13 cellular contexts compared by ENCODE assay signal in the genomic region with DNA sequence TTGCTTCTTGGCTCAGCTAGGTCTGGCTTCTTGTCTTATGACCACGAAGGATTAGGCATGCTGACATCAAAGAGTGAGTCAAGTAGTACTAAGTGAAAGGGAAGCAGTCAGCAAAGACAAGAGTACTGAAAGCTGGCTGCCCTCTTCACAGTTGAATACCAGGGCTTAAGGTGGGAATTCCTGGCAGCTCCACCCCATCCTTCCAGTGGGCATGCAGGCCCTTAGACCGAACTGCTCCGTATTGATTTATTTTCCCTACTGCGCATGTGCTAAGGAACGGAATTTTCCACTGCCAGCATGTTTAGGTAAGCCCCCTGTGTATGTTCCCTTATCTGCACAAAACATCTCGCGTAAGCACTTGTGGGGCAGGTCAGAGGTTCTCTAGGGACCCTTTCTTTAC.
DNase-seq lines count a peak whose midpoint lies in the region; TF ChIP-seq lines count a peak whose summit lies in the region.
"Had no signal": no experiment of that assay in that cellular context is flagged by ENCODE, and none has a peak within 500 bp of the region (broad histone marks: within the 10 kb centered on the region; RNA-seq: fewer than 3 reads in every experiment).

No MANE protein-coding gene starts in this region.

- H3K18ac ChIP-seq in mesendoderm (ENCODE audit: low read length): no peak overlapping the region

- H3K27ac Mint-ChIP-seq in activated naive CD4-positive, alpha-beta T cell treated with anti-CD3 and anti-CD28 coated beads, Interleukin-2, amount 10 ng/mL, durations not matched to agents 7 days and 5 days: no peak overlapping the region
- no peak overlapping the region for H3K27ac Mint-ChIP-seq in activated CD4-positive, alpha-beta memory T cell treated with anti-CD3 and anti-CD28 coated beads for 36 hours
- H3K27ac Mint-ChIP-seq: CD4-positive, alpha-beta T cell had no signal

- no peak overlapping the region for H3K4ac ChIP-seq in mesendoderm (ENCODE audit: low read depth, low read length)

- no peak overlapping the region for H3K4me2 ChIP-seq in mesendoderm (ENCODE audit: low read length)
- H3K4me2 ChIP-seq: SK-N-SH had no signal

- no peaks in the 10 kb centered on the region for H3K27me3 Mint-ChIP-seq in activated naive CD4-positive, alpha-beta T cell treated with anti-CD3 and anti-CD28 coated beads, Interleukin-2, amount 10 ng/mL, durations not matched to agents 7 days and 5 days
- no peaks in the 10 kb centered on the region for H3K27me3 Mint-ChIP-seq in activated CD4-positive, alpha-beta memory T cell treated with anti-CD3 and anti-CD28 coated beads for 36 hours
- H3K27me3 Mint-ChIP-seq: CD4-positive, alpha-beta T cell; central memory CD8-positive, alpha-beta T cell had no signal

- H3K27me3 ChIP-seq in BE2C (no peaks in the 10 kb centered on the region), mesendoderm (ENCODE audit: insufficient read depth, low read length, poor library complexity) (no peaks in the 10 kb centered on the region)

- peaks cover 12% of the 10 kb centered on the region for H3K9me3 Mint-ChIP-seq in activated naive CD4-positive, alpha-beta T cell treated with anti-CD3 and anti-CD28 coated beads, Interleukin-2, amount 10 ng/mL, durations not matched to agents 7 days and 5 days
- H3K9me3 Mint-ChIP-seq in activated CD4-positive, alpha-beta memory T cell treated with anti-CD3 and anti-CD28 coated beads for 36 hours: peaks cover 16% of the 10 kb centered on the region

- TF ChIP-seq CTCF in BE2C (IDR thresholded peaks at IDR 0.05; ENCODE audit: low read depth, low read length): no peak
- TF ChIP-seq CTCF in choroid plexus epithelial cell (conservative IDR thresholded peaks at IDR 0.05; ENCODE audit: low read depth, low read length): no peak

- H3K4me1 ChIP-seq in BE2C (no peaks in the 10 kb centered on the region), mesendoderm (ENCODE audit: control insufficient read depth, low read depth, low read length) (no peaks in the 10 kb centered on the region)
- H3K4me1 ChIP-seq: psoas muscle had no signal

- no peak overlapping the region for H2AK5ac ChIP-seq in mesendoderm (ENCODE audit: low read length)

- CTCF ChIA-PET in activated naive CD4-positive, alpha-beta T cell treated with anti-CD3 and anti-CD28 coated beads, Interleukin-2, amount 10 ng/mL, durations not matched to agents 7 days and 5 days (lab: Charles Lee): no interaction called here
- CTCF ChIA-PET in activated CD4-positive, alpha-beta memory T cell treated with anti-CD3 and anti-CD28 coated beads for 36 hours (lab: Charles Lee): no interaction called here

- H4K8ac ChIP-seq in mesendoderm (ENCODE audit: low read depth, low read length): no peak overlapping the region

- H2BK120ac ChIP-seq in mesendoderm (ENCODE audit: low read depth, low read length): no peak overlapping the region

- H3K36me3 ChIP-seq in BE2C (no peaks in the 10 kb centered on the region), mesendoderm (ENCODE audit: control insufficient read depth, insufficient read depth, low read length) (no peaks in the 10 kb centered on the region)

- POLR2A ChIA-PET in activated CD4-positive, alpha-beta memory T cell treated with anti-CD3 and anti-CD28 coated beads for 36 hours (lab: Charles Lee): no interaction called here

- peak; percentile 4 for DNase-seq in BE2C
- DNase-seq in MV-4-11 (lab: John Stamatoyannopoulos, UW): peak; percentile 65
- DNase-seq in choroid plexus epithelial cell (ENCODE audit: low read depth): peak; percentile 74
- peak; percentile 87 for DNase-seq in mesendoderm
- no peak for DNase-seq in stimulated activated CD4-positive, alpha-beta T cell treated with anti-CD3 and anti-CD28 coated beads, Interleukin-1b, Interleukin-23, amount 100 ng/mL, for 48 hours
- DNase-seq in substantia nigra (lab: John Stamatoyannopoulos, UW): no peak
- no peak for DNase-seq in activated naive CD4-positive, alpha-beta T cell treated with anti-CD3 and anti-CD28 coated beads, Interleukin-2, amount 10 ng/mL, durations not matched to agents 7 days and 5 days
- no peak for DNase-seq in activated CD4-positive, alpha-beta memory T cell treated with anti-CD3 and anti-CD28 coated beads for 36 hours
- DNase-seq: CD4-positive, alpha-beta T cell; NCI-H2081 treated with DMSO at 0.1 percent for 48 hours; psoas muscle; SK-N-SH had no signal

- no peak overlapping the region for H2BK5ac ChIP-seq in mesendoderm (ENCODE audit: low read length)

- intact Hi-C loops in activated CD4-positive, alpha-beta memory T cell treated with anti-CD3 and anti-CD28 coated beads for 36 hours (cut with micrococcal nuclease): no loop called here

- H2BK15ac ChIP-seq in mesendoderm (replicated peaks; ENCODE audit: low read depth): no peak overlapping the region

- H3K27ac ChIP-seq in mesendoderm (ENCODE audit: low read depth, low read length) (no peak overlapping the region), substantia nigra (ENCODE audit: low read depth, low read length, poor library complexity, severe bottlenecking) (no peak overlapping the region)
- H3K27ac ChIP-seq: psoas muscle had no signal

- H3K23ac ChIP-seq in mesendoderm (ENCODE audit: low read length): no peak overlapping the region

- H3K4me1 Mint-ChIP-seq in activated naive CD4-positive, alpha-beta T cell treated with anti-CD3 and anti-CD28 coated beads, Interleukin-2, amount 10 ng/mL, durations not matched to agents 7 days and 5 days: no peaks in the 10 kb centered on the region
- H3K4me1 Mint-ChIP-seq in activated CD4-positive, alpha-beta memory T cell treated with anti-CD3 and anti-CD28 coated beads for 36 hours (ENCODE audit: low read depth): no peaks in the 10 kb centered on the region
- H3K4me1 Mint-ChIP-seq: central memory CD8-positive, alpha-beta T cell had no signal

- H3K9ac ChIP-seq in mesendoderm (ENCODE audit: low read length): no peak overlapping the region
- H3K9ac ChIP-seq: SK-N-SH had no signal

- no peaks in the 10 kb centered on the region for H3K36me3 Mint-ChIP-seq in activated naive CD4-positive, alpha-beta T cell treated with anti-CD3 and anti-CD28 coated beads, Interleukin-2, amount 10 ng/mL, durations not matched to agents 7 days and 5 days
- H3K36me3 Mint-ChIP-seq in activated CD4-positive, alpha-beta memory T cell treated with anti-CD3 and anti-CD28 coated beads for 36 hours: no peaks in the 10 kb centered on the region

- H3K79me2 ChIP-seq in mesendoderm (ENCODE audit: control insufficient read depth, insufficient read depth, low read length): no peaks in the 10 kb centered on the region

- H3K9me3 ChIP-seq in BE2C: no peaks in the 10 kb centered on the region

- H4K5ac ChIP-seq in mesendoderm (ENCODE audit: low read length): no peak overlapping the region

- no peak overlapping the region for H3K4me3 Mint-ChIP-seq in activated naive CD4-positive, alpha-beta T cell treated with anti-CD3 and anti-CD28 coated beads, Interleukin-2, amount 10 ng/mL, durations not matched to agents 7 days and 5 days
- no peak overlapping the region for H3K4me3 Mint-ChIP-seq in activated CD4-positive, alpha-beta memory T cell treated with anti-CD3 and anti-CD28 coated beads for 36 hours
- H3K4me3 Mint-ChIP-seq: CD4-positive, alpha-beta T cell; central memory CD8-positive, alpha-beta T cell had no signal

- no peak overlapping the region for H3K56ac ChIP-seq in mesendoderm (ENCODE audit: low read length)

- no CpG with 5 or more reads among the region's 7 CpGs for WGBS in mesendoderm (ENCODE audit: extremely low coverage, insufficient coverage, low lambda C conversion rate)

- no peaks in the 10 kb centered on the region for H3K79me1 ChIP-seq in mesendoderm (ENCODE audit: low read length)

- H3K4me3 ChIP-seq in BE2C (ENCODE audit: low read depth, low read length) (no peak overlapping the region), choroid plexus epithelial cell (ENCODE audit: low read depth, low read length) (no peak overlapping the region), mesendoderm (ENCODE audit: low read length) (no peak overlapping the region)
- H3K4me3 ChIP-seq: psoas muscle had no signal

Comparison
In these comparisons a context has a peak if more than half of its experiments do, and no peak if none do; other contexts are left out.
1. DNase-seq: peak in BE2C (single experiment), MV-4-11 (single experiment), choroid plexus epithelial cell (single experiment) and mesendoderm (single experiment); none in stimulated activated CD4-positive, alpha-beta T cell treated with anti-CD3 and anti-CD28 coated beads, Interleukin-1b, Interleukin-23, amount 100 ng/mL, for 48 hours (single experiment), substantia nigra (0 of 49), activated naive CD4-positive, alpha-beta T cell treated with anti-CD3 and anti-CD28 coated beads, Interleukin-2, amount 10 ng/mL, durations not matched to agents 7 days and 5 days (single experiment) and activated CD4-positive, alpha-beta memory T cell treated with anti-CD3 and anti-CD28 coated beads for 36 hours (single experiment).